Comparison of ENCODE assay signal across 11 cellular contexts in the genomic region with DNA sequence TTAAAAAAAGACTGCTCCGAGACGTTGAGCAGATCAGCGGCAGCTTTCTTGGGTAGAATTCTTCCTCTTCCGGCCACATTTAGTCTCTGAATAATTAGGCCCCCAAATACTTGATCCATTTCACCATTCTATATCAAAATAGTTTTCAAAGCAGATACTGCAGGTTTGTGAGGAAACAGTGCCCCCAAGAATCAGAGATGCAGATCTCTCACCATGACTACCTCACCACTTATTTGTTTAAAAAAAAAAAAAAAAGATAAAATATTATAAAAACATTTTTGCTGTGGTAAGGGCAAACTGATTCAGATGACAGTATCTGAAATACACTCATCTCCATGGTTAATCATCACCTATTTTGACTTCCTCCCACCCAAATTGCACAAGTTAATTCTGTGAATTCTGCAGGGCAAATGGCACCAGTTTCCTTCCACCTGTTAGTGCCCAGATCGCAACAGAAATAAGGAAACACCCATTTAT.
A peak's percentile ranks its signal among the peaks of the same experiment; 100 is the strongest.
DNase-seq lines count a peak whose midpoint lies in the region; ATAC-seq and TF ChIP-seq lines count a peak whose summit lies in the region.
"Had no signal": no experiment of that assay in that cellular context is flagged by ENCODE, and none has a peak within 500 bp of the region (broad histone marks: within the 10 kb centered on the region; RNA-seq: fewer than 3 reads in every experiment).

No MANE protein-coding gene starts in this region.

- H3K9me3 ChIP-seq in Caco-2: no peaks in the 10 kb centered on the region
- H3K9me3 ChIP-seq in lower lobe of right lung: no peaks in the 10 kb centered on the region
- no peaks in the 10 kb centered on the region for H3K9me3 ChIP-seq in prostate gland

- peaks cover 82% of the 10 kb centered on the region for H3K36me3 Mint-ChIP-seq in Caco-2 (ENCODE audit: insufficient read depth, unreplicated experiment)
- peaks cover 63% of the 10 kb centered on the region for H3K36me3 Mint-ChIP-seq in T-helper 2 cell treated with Interferon-gamma antibody and Interleukin-4, amounts not matched to agents 5 μg/mL and 100 μg/mL, for 36 hours (ENCODE audit: low read depth)

- no peak overlapping the region for H3K4me3 Mint-ChIP-seq in Caco-2 (ENCODE audit: unreplicated experiment)
- H3K4me3 Mint-ChIP-seq in T-helper 2 cell treated with Interferon-gamma antibody and Interleukin-4, amounts not matched to agents 5 μg/mL and 100 μg/mL, for 36 hours: peak overlapping the region; percentile 83

- H3K27ac Mint-ChIP-seq in Caco-2 (ENCODE audit: unreplicated experiment): peak overlapping the region; percentile 73
- H3K27ac Mint-ChIP-seq in T-helper 2 cell treated with Interferon-gamma antibody and Interleukin-4, amounts not matched to agents 5 μg/mL and 100 μg/mL, for 36 hours: peak overlapping the region; percentile 97

- CTCF ChIA-PET in Caco-2 (lab: Charles Lee): interaction anchor here (0.6 to 1.0 kb wide), 2 partner anchors 35 to 48 kb away, joined by 3 read pairs; no protein-coding TSS in a partner anchor

- peaks cover 59% of the 10 kb centered on the region for H3K4me1 ChIP-seq in Caco-2
- H3K4me1 ChIP-seq in lower lobe of right lung: peaks cover 49% of the 10 kb centered on the region
- H3K4me1 ChIP-seq in foreskin keratinocyte: peaks cover 4% of the 10 kb centered on the region
- H3K4me1 ChIP-seq in prostate gland (replicated peaks): no peaks in the 10 kb centered on the region

- TF ChIP-seq POLR2A in prostate gland (IDR thresholded peaks at IDR 0.05): no peak

- H3K4me1 Mint-ChIP-seq in Caco-2 (ENCODE audit: low read depth, unreplicated experiment): peaks cover 62% of the 10 kb centered on the region
- peaks cover 75% of the 10 kb centered on the region for H3K4me1 Mint-ChIP-seq in T-helper 2 cell treated with Interferon-gamma antibody and Interleukin-4, amounts not matched to agents 5 μg/mL and 100 μg/mL, for 36 hours (ENCODE audit: low read depth)

- no peaks in the 10 kb centered on the region for H3K9me3 Mint-ChIP-seq in Caco-2 (ENCODE audit: unreplicated experiment)
- H3K9me3 Mint-ChIP-seq in T-helper 2 cell treated with Interferon-gamma antibody and Interleukin-4, amounts not matched to agents 5 μg/mL and 100 μg/mL, for 36 hours: peaks cover 9% of the 10 kb centered on the region

- ATAC-seq in GM21529 (IDR thresholded peaks at IDR 0.05; ENCODE audit: unreplicated experiment) (peak; percentile 37), lower lobe of right lung (no peak), GM18870 (IDR thresholded peaks at IDR 0.05; ENCODE audit: unreplicated experiment) (no peak), foreskin keratinocyte (no peak)

- no peak overlapping the region for H3K4me3 ChIP-seq in Caco-2 (ENCODE audit: low read depth, low read length)
- no peak overlapping the region for H3K4me3 ChIP-seq in lower lobe of right lung
- no peak overlapping the region for H3K4me3 ChIP-seq in prostate gland

- H3K36me3 ChIP-seq in Caco-2 (ENCODE audit: control insufficient read depth, insufficient read depth, low read length) (peaks cover 6% of the 10 kb centered on the region), lower lobe of right lung (peaks cover 15% of the 10 kb centered on the region), prostate gland (no peaks in the 10 kb centered on the region)

- DNase-seq in Caco-2 (no peak), lower lobe of right lung (no peak), NCI-H510A treated with DMSO at 0.1 percent for 48 hours (lab: John Stamatoyannopoulos, UW) (no peak), foreskin keratinocyte (no peak), prostate gland (ENCODE audit: low spot score) (no peak)
- DNase-seq in T-helper 2 cell treated with Interferon-gamma antibody and Interleukin-4, amounts not matched to agents 5 μg/mL and 100 μg/mL, for 36 hours (ENCODE audit: low spot score): no peak
- DNase-seq: amniotic stem cell, DMS79, NCI-H2029 had no signal

- peak overlapping the region; percentile 47 for H3K27ac ChIP-seq in lower lobe of right lung
- H3K27ac ChIP-seq in foreskin keratinocyte: no peak overlapping the region
- no peak overlapping the region for H3K27ac ChIP-seq in prostate gland

- BruUV-seq in Caco-2 (replicated peaks; lab: Mats Ljungman, UMichigan): no TSS peak

- H3K27me3 Mint-ChIP-seq in Caco-2 (ENCODE audit: insufficient read depth, unreplicated experiment): no peaks in the 10 kb centered on the region
- H3K27me3 Mint-ChIP-seq in T-helper 2 cell treated with Interferon-gamma antibody and Interleukin-4, amounts not matched to agents 5 μg/mL and 100 μg/mL, for 36 hours (ENCODE audit: low read depth): no peaks in the 10 kb centered on the region

- 85% methylated on average over 5 of the region's 5 CpGs for WGBS in prostate gland

- TF ChIP-seq CTCF in Caco-2 (IDR thresholded peaks at IDR 0.05; ENCODE audit: insufficient read depth in 1 of 2, low read depth in 1 of 2, low read length in 1 of 2, severe bottlenecking in 1 of 2, unreplicated experiment in 1 of 2) (no peak), lower lobe of right lung (IDR thresholded peaks at IDR 0.05) (no peak), foreskin keratinocyte (conservative IDR thresholded peaks at IDR 0.05) (no peak), prostate gland (IDR thresholded peaks at IDR 0.05) (no peak)

- POLR2A ChIA-PET in Caco-2 (lab: Charles Lee): no interaction called here

- intact Hi-C loops in Caco-2 (cut with micrococcal nuclease; ENCODE audit: unreplicated experiment): no loop called here
- intact Hi-C loops in lower lobe of right lung (cut with DNase I): no loop called here
- intact Hi-C loops in prostate gland (cut with DNase I): no loop called here

- H3K27me3 ChIP-seq in Caco-2 (replicated peaks; ENCODE audit: control insufficient read depth, insufficient read depth, low read length) (no peaks in the 10 kb centered on the region), lower lobe of right lung (ENCODE audit: low read depth) (no peaks in the 10 kb centered on the region), foreskin keratinocyte (no peaks in the 10 kb centered on the region), prostate gland (replicated peaks; ENCODE audit: insufficient read depth) (no peaks in the 10 kb centered on the region)
